ENCODE assay signal across 24 cellular contexts in the genomic region with DNA sequence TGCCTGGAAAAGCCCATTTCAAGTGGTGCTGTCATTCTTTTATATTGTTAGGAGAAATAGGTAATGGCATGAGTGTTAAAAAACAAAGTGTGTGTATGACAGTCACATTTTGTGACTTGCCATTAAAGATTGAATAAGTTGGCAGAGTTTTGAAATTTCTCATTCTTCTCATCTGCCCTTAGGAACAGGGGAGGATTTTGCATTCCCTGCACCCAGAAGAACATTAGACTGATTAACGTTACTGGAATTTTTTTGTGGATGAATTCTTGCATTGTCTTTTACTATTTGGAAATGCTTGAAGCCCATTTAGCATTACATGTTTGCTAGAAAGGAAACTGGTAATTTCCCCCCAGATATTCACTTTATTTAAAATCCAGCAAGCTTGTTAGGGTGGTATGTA.
A peak's percentile ranks its signal among the peaks of the same experiment; 100 is the strongest.
DNase-seq lines count a peak whose midpoint lies in the region; ATAC-seq and TF ChIP-seq lines count a peak whose summit lies in the region.
"Had no signal": no experiment of that assay in that cellular context is flagged by ENCODE, and none has a peak within 500 bp of the region (broad histone marks: within the 10 kb centered on the region; RNA-seq: fewer than 3 reads in every experiment).

No MANE protein-coding gene starts in this region.

- ATAC-seq in IMR-90 (ENCODE audit: low read depth), result peak; percentile 30; the same call in 1 of the 2 replicates
- no peak for ATAC-seq in HG03520 (IDR thresholded peaks at IDR 0.05; ENCODE audit: unreplicated experiment)
- ATAC-seq: A549, T-helper 17 cell had no signal

- no peak overlapping the region for H3K4ac ChIP-seq in IMR-90 (ENCODE audit: low read depth, low read length)

- H2BK120ac ChIP-seq in IMR-90 (ENCODE audit: low read depth, low read length), result no peak overlapping the region

- H2AK9ac ChIP-seq in IMR-90 (replicated peaks; ENCODE audit: low read depth, low read length, poor library complexity), result no peak overlapping the region

- POLR2A ChIA-PET in IMR-90 (lab: Charles Lee; ENCODE audit: unreplicated experiment), result no interaction called here

- intact Hi-C loops in IMR-90 (cut with micrococcal nuclease), result no loop called here

- H3K4me3 ChIP-seq in AG10803 (ENCODE audit: low read length) (no peak overlapping the region), IMR-90 (ENCODE audit: insufficient read depth, low read depth, low read length) (no peak overlapping the region), choroid plexus epithelial cell (ENCODE audit: low read depth, low read length) (no peak overlapping the region)
- H3K4me3 ChIP-seq: A549, thyroid gland had no signal

- H3K36me3 ChIP-seq in IMR-90 (ENCODE audit: control insufficient read depth, insufficient read depth, low read length), result no peaks in the 10 kb centered on the region
- H3K36me3 ChIP-seq: brain microvascular endothelial cell, thyroid gland had no signal

- CTCF ChIA-PET in IMR-90 (lab: Yijun Ruan, JAX), result interaction anchor here (0.6 kb wide), 1 partner anchor 8 kb away, joined by 8 read pairs; no protein-coding TSS in a partner anchor

- H3K9me3 ChIP-seq in IMR-90 (ENCODE audit: control insufficient read depth, insufficient read depth, low read length), result no peaks in the 10 kb centered on the region
- H3K9me3 ChIP-seq: A549, thyroid gland had no signal

- no peak overlapping the region for H2BK15ac ChIP-seq in IMR-90 (ENCODE audit: low read depth, low read length)

- H2BK20ac ChIP-seq in IMR-90 (ENCODE audit: low read depth, low read length), result no peak overlapping the region; the same call in 1 of the 2 replicates

- H3K56ac ChIP-seq in IMR-90 (ENCODE audit: extremely low read depth, insufficient read depth, low read length), result no peak overlapping the region

- H2BK5ac ChIP-seq in IMR-90 (ENCODE audit: low read depth, low read length, poor library complexity, severe bottlenecking), result no peak overlapping the region

- no peak overlapping the region for H3K14ac ChIP-seq in IMR-90 (replicated peaks; ENCODE audit: low read depth, low read length)

- no peak overlapping the region for H3K9ac ChIP-seq in IMR-90 (ENCODE audit: low read depth, low read length)

- no peak overlapping the region for H4K5ac ChIP-seq in IMR-90 (ENCODE audit: low read depth, low read length)

- H3K4me2 ChIP-seq in IMR-90 (ENCODE audit: low read depth, low read length), result no peak overlapping the region
- H3K4me2 ChIP-seq: A549 had no signal

- H4K20me1 ChIP-seq in IMR-90 (ENCODE audit: insufficient read depth, low read length), result no peaks in the 10 kb centered on the region

- no peaks in the 10 kb centered on the region for H3K27me3 ChIP-seq in IMR-90 (ENCODE audit: control insufficient read depth, insufficient read depth, low read length)
- H3K27me3 ChIP-seq: brain microvascular endothelial cell, thyroid gland had no signal

- TF ChIP-seq RAD21 in IMR-90 (IDR thresholded peaks at IDR 0.05; ENCODE audit: low read length), result no peak

- H3K23ac ChIP-seq in IMR-90 (ENCODE audit: low read depth, low read length), result no peak overlapping the region; the same call in 1 of the 2 replicates

- dilution Hi-C loops in IMR-90 (cut with HindIII; ENCODE audit: low sequenced_read_pairs, unreplicated experiment), result no loop called here

- no peaks in the 10 kb centered on the region for H3K9me1 ChIP-seq in IMR-90 (ENCODE audit: insufficient read depth, low read length)

- H4K8ac ChIP-seq in IMR-90 (ENCODE audit: low read depth in 2 of 2, low read length in 2 of 2), result no peak overlapping the region

- DNase-seq in AG10803 (ENCODE audit: low read depth) (peak; percentile 76), IMR-90 (peak; percentile 32), choroid plexus epithelial cell (ENCODE audit: low read depth) (peak; percentile 12), lung microvascular endothelial cell (ENCODE audit: low read depth in 2 of 2) (peak; percentile 29 to 42), midbrain (lab: John Stamatoyannopoulos, UW) (no peak), medulla oblongata (ENCODE audit: extremely low spot score) (no peak), D341Med (ENCODE audit: low spot score) (no peak)
- DNase-seq: activated CD4-positive, alpha-beta memory T cell treated with anti-CD3 and anti-CD28 coated beads, Interleukin-2, amount 10 ng/mL, durations not matched to agents 7 days and 5 days; activated naive CD4-positive, alpha-beta T cell treated with anti-CD3 and anti-CD28 coated beads, Interleukin-2, amount 10 ng/mL, durations not matched to agents 7 days and 5 days; activated T-cell treated with anti-CD3 and anti-CD28 coated beads, Interleukin-2, amount 50 U/mL, for 1 hour; brain microvascular endothelial cell; CD4-positive, alpha-beta memory T cell; DMS79 treated with DMSO at 0.1 percent for 48 hours; H7; islet precursor cell; NCI-H2029 treated with DMSO at 0.1 percent for 48 hours; NCI-H510A treated with DMSO at 0.1 percent for 48 hours; SHP77 treated with DMSO at 0.1 percent for 48 hours; stimulated activated CD4-positive, alpha-beta T cell treated with anti-CD3 and anti-CD28 coated beads, Interleukin-15, amount 100 ng/mL, for 24 hours; stimulated activated naive CD4-positive, alpha-beta T cell; T-helper 17 cell; thyroid gland had no signal

- TF ChIP-seq CTCF in AG10803 (conservative IDR thresholded peaks at IDR 0.05; ENCODE audit: low read length) (no peak), IMR-90 (conservative IDR thresholded peaks at IDR 0.05; ENCODE audit: low read depth, low read length) (no peak), choroid plexus epithelial cell (conservative IDR thresholded peaks at IDR 0.05; ENCODE audit: low read depth, low read length) (no peak)

- H2AK5ac ChIP-seq in IMR-90 (ENCODE audit: low read depth, low read length), result no peak overlapping the region

- in situ Hi-C loops in IMR-90 (cut with MboI; ENCODE audit: low sequenced_read_pairs), result no loop called here

- no peak overlapping the region for H2AFZ ChIP-seq in IMR-90 (replicated peaks; ENCODE audit: low read length, poor library complexity)

- H3K79me1 ChIP-seq in IMR-90 (ENCODE audit: low read depth in 1 of 2, low read length in 2 of 2), result no peaks in the 10 kb centered on the region

- no peak overlapping the region for H4K91ac ChIP-seq in IMR-90 (ENCODE audit: insufficient read depth, low read depth, low read length)

- H3K18ac ChIP-seq in IMR-90 (ENCODE audit: low read depth, low read length), result no peak overlapping the region

- no TSS peak for BruUV-seq in IMR-90 (replicated peaks; lab: Mats Ljungman, UMichigan)

- H3K4me1 ChIP-seq in IMR-90 (ENCODE audit: control insufficient read depth, insufficient read depth, low read length), result peaks cover 10% of the 10 kb centered on the region
- H3K4me1 ChIP-seq: thyroid gland had no signal

- no peak overlapping the region for H3K27ac ChIP-seq in IMR-90 (ENCODE audit: insufficient read depth, low read length)
- H3K27ac ChIP-seq: brain microvascular endothelial cell, thyroid gland had no signal

- TF ChIP-seq POLR2A in IMR-90 (IDR thresholded peaks at IDR 0.05; ENCODE audit: low read depth, low read length), result no peak

- WGBS in IMR-90 (ENCODE audit: extremely low coverage in 2 of 2, insufficient read length in 1 of 2), 2 experiments, result no CpG with 5 or more reads among the region's 1 CpG

TF ChIP-seq in IMR-90, 13 proteins besides CTCF, POLR2A, EP300 and RAD21:
- TF ChIP-seq RCOR1 (IDR thresholded peaks at IDR 0.05; ENCODE audit: insufficient replicate concordance, low read length) (no peak), FOS (IDR thresholded peaks at IDR 0.05; ENCODE audit: low read depth, low read length) (no peak)
TF ChIP-seq in IMR-90: peak in this region for 0.

Comparison
In these comparisons a context has a peak if more than half of its experiments do, and no peak if none do; other contexts are left out.
1. DNase-seq: peak in AG10803 (single experiment), IMR-90 (single experiment), choroid plexus epithelial cell (single experiment) and lung microvascular endothelial cell (2 of 2); none in midbrain (single experiment), medulla oblongata (single experiment) and D341Med (single experiment).